Comparison of ENCODE assay signal across 14 cellular contexts in genomic region chr7:84248267-84248666, GRCh38. TPM values are rescaled to one million over a fixed set of nuclear protein-coding genes. Genes with fewer than 3 reads are reported as not detected.
DNase-seq lines count a peak whose midpoint lies in the region; ATAC-seq and TF ChIP-seq lines count a peak whose summit lies in the region.
"Had no signal": no experiment of that assay in that cellular context is flagged by ENCODE, and none has a peak within 500 bp of the region (broad histone marks: within the 10 kb centered on the region; RNA-seq: fewer than 3 reads in every experiment).

No MANE protein-coding gene starts in this region.

- H3K36me3 ChIP-seq in left lung = no peaks in the 10 kb centered on the region
- H3K36me3 ChIP-seq: MG63, stomach had no signal

- H3K27me3 ChIP-seq in left lung = no peaks in the 10 kb centered on the region
- H3K27me3 ChIP-seq: MG63, stomach had no signal

- no peak overlapping the region for H3K27ac Mint-ChIP-seq in WTC11
- no peak overlapping the region for H3K27ac Mint-ChIP-seq in activated CD4-positive, alpha-beta T cell treated with anti-CD3 and anti-CD28 coated beads, Interleukin-2, amount 10 ng/mL, durations not matched to agents 7 days and 5 days
- H3K27ac Mint-ChIP-seq in activated T-helper 1 cell treated with anti-CD3 and anti-CD28 coated beads, Interleukin-12 subunit alpha, Interleukin-12 subunit beta, Interleukin-2, Interleukin-4 antibody, amounts not matched to agents 30 ng/mL and 10 ng/mL and 1 ng/mL, durations not matched to agents 14 hours and 24 hours and 36 hours = no peak overlapping the region
- H3K27ac Mint-ChIP-seq: activated naive CD8-positive, alpha-beta T cell treated with anti-CD3 and anti-CD28 coated beads, Interleukin-2, amount 50 U/mL, for 24 hours; CD4-positive, alpha-beta memory T cell; naive B cell had no signal

- H3K4me1 ChIP-seq in left lung = peaks cover 10 to 25% of the 10 kb centered on the region in 2 donors
- H3K4me1 ChIP-seq: stomach had no signal

- no peak overlapping the region for H3K4me3 Mint-ChIP-seq in WTC11
- H3K4me3 Mint-ChIP-seq in activated CD4-positive, alpha-beta T cell treated with anti-CD3 and anti-CD28 coated beads, Interleukin-2, amount 10 ng/mL, durations not matched to agents 7 days and 5 days = no peak overlapping the region
- no peak overlapping the region for H3K4me3 Mint-ChIP-seq in activated T-helper 1 cell treated with anti-CD3 and anti-CD28 coated beads, Interleukin-12 subunit alpha, Interleukin-12 subunit beta, Interleukin-2, Interleukin-4 antibody, amounts not matched to agents 30 ng/mL and 10 ng/mL and 1 ng/mL, durations not matched to agents 14 hours and 24 hours and 36 hours
- H3K4me3 Mint-ChIP-seq: activated naive CD8-positive, alpha-beta T cell treated with anti-CD3 and anti-CD28 coated beads, Interleukin-2, amount 50 U/mL, for 24 hours; CD4-positive, alpha-beta memory T cell had no signal

- peak overlapping the region; percentile 68 to 75 for H3K27ac ChIP-seq in left lung
- H3K27ac ChIP-seq: stomach had no signal

- POLR2A ChIA-PET in WTC11 (lab: Charles Lee) = no interaction called here
- POLR2A ChIA-PET in activated CD4-positive, alpha-beta T cell treated with anti-CD3 and anti-CD28 coated beads, Interleukin-2, amount 10 ng/mL, durations not matched to agents 7 days and 5 days (lab: Charles Lee) = no interaction called here

- TF ChIP-seq CTCF in left lung (IDR thresholded peaks at IDR 0.05) = no peak
- TF ChIP-seq CTCF in WTC11 (IDR thresholded peaks at IDR 0.05) = no peak

- peaks cover 0 to 14% of the 10 kb centered on the region in 2 donors for H3K9me3 ChIP-seq in left lung
- H3K9me3 ChIP-seq: MG63 had no signal

- CTCF ChIA-PET in WTC11 (lab: Charles Lee) = no interaction called here
- CTCF ChIA-PET in activated CD4-positive, alpha-beta T cell treated with anti-CD3 and anti-CD28 coated beads, Interleukin-2, amount 10 ng/mL, durations not matched to agents 7 days and 5 days (lab: Charles Lee) = no interaction called here

- peaks cover 30% of the 10 kb centered on the region for H3K36me3 Mint-ChIP-seq in WTC11
- H3K36me3 Mint-ChIP-seq in activated CD4-positive, alpha-beta T cell treated with anti-CD3 and anti-CD28 coated beads, Interleukin-2, amount 10 ng/mL, durations not matched to agents 7 days and 5 days (ENCODE audit: low read depth) = no peaks in the 10 kb centered on the region
- H3K36me3 Mint-ChIP-seq in activated T-helper 1 cell treated with anti-CD3 and anti-CD28 coated beads, Interleukin-12 subunit alpha, Interleukin-12 subunit beta, Interleukin-2, Interleukin-4 antibody, amounts not matched to agents 30 ng/mL and 10 ng/mL and 1 ng/mL, durations not matched to agents 14 hours and 24 hours and 36 hours (ENCODE audit: low read depth) = no peaks in the 10 kb centered on the region
- H3K36me3 Mint-ChIP-seq: CD4-positive, alpha-beta memory T cell; naive B cell had no signal

- intact Hi-C loops in left lung (cut with DNase I) = no loop called here
- intact Hi-C loops in activated T-helper 1 cell treated with anti-CD3 and anti-CD28 coated beads, Interleukin-12 subunit alpha, Interleukin-12 subunit beta, Interleukin-2, Interleukin-4 antibody, amounts not matched to agents 30 ng/mL and 10 ng/mL and 1 ng/mL, durations not matched to agents 14 hours and 24 hours and 36 hours (cut with micrococcal nuclease) = no loop called here

- DNase-seq in OCI-M1 (lab: John Stamatoyannopoulos, UW) = peak; percentile 54
- DNase-seq in left lung = no peak
- no peak for DNase-seq in WTC11 (ENCODE audit: low spot score)
- no peak for DNase-seq in NCI-H1436 treated with DMSO at 0.1 percent for 48 hours (lab: John Stamatoyannopoulos, UW)
- DNase-seq in activated CD4-positive, alpha-beta T cell treated with anti-CD3 and anti-CD28 coated beads, Interleukin-2, amount 10 ng/mL, durations not matched to agents 7 days and 5 days = no peak
- DNase-seq in activated T-helper 1 cell treated with anti-CD3 and anti-CD28 coated beads, Interleukin-12 subunit alpha, Interleukin-12 subunit beta, Interleukin-2, Interleukin-4 antibody, amounts not matched to agents 30 ng/mL and 10 ng/mL and 1 ng/mL, durations not matched to agents 14 hours and 24 hours and 36 hours (ENCODE audit: low spot score) = no peak
- DNase-seq: activated naive CD8-positive, alpha-beta T cell treated with anti-CD3 and anti-CD28 coated beads, Interleukin-2, amount 50 U/mL, for 24 hours; CD4-positive, alpha-beta memory T cell; effector CD8-positive, alpha-beta T cell; naive B cell; stomach had no signal

- H3K9me3 Mint-ChIP-seq in WTC11 = peaks cover 24% of the 10 kb centered on the region
- no peaks in the 10 kb centered on the region for H3K9me3 Mint-ChIP-seq in activated CD4-positive, alpha-beta T cell treated with anti-CD3 and anti-CD28 coated beads, Interleukin-2, amount 10 ng/mL, durations not matched to agents 7 days and 5 days
- H3K9me3 Mint-ChIP-seq in activated T-helper 1 cell treated with anti-CD3 and anti-CD28 coated beads, Interleukin-12 subunit alpha, Interleukin-12 subunit beta, Interleukin-2, Interleukin-4 antibody, amounts not matched to agents 30 ng/mL and 10 ng/mL and 1 ng/mL, durations not matched to agents 14 hours and 24 hours and 36 hours = peaks cover 8% of the 10 kb centered on the region

- H3K27me3 Mint-ChIP-seq in WTC11 (ENCODE audit: low read depth) = peaks cover 3% of the 10 kb centered on the region
- H3K27me3 Mint-ChIP-seq in activated CD4-positive, alpha-beta T cell treated with anti-CD3 and anti-CD28 coated beads, Interleukin-2, amount 10 ng/mL, durations not matched to agents 7 days and 5 days = no peaks in the 10 kb centered on the region
- no peaks in the 10 kb centered on the region for H3K27me3 Mint-ChIP-seq in activated T-helper 1 cell treated with anti-CD3 and anti-CD28 coated beads, Interleukin-12 subunit alpha, Interleukin-12 subunit beta, Interleukin-2, Interleukin-4 antibody, amounts not matched to agents 30 ng/mL and 10 ng/mL and 1 ng/mL, durations not matched to agents 14 hours and 24 hours and 36 hours (ENCODE audit: insufficient read depth)
- H3K27me3 Mint-ChIP-seq: CD4-positive, alpha-beta memory T cell; naive B cell had no signal

- H3K4me3 ChIP-seq in left lung = no peak overlapping the region
- H3K4me3 ChIP-seq: MG63, stomach had no signal

- ATAC-seq in GM18511 (IDR thresholded peaks at IDR 0.05; ENCODE audit: unreplicated experiment) (peak; percentile 90), HG02981 (IDR thresholded peaks at IDR 0.05; ENCODE audit: unreplicated experiment) (peak; percentile 79), left lung (peak; percentile 69), WTC11 (no peak)
- ATAC-seq: activated naive CD8-positive, alpha-beta T cell treated with anti-CD3 and anti-CD28 coated beads, Interleukin-2, amount 50 U/mL, for 24 hours had no signal

- peaks cover 26% of the 10 kb centered on the region for H3K4me1 Mint-ChIP-seq in WTC11
- no peaks in the 10 kb centered on the region for H3K4me1 Mint-ChIP-seq in activated CD4-positive, alpha-beta T cell treated with anti-CD3 and anti-CD28 coated beads, Interleukin-2, amount 10 ng/mL, durations not matched to agents 7 days and 5 days
- H3K4me1 Mint-ChIP-seq in activated T-helper 1 cell treated with anti-CD3 and anti-CD28 coated beads, Interleukin-12 subunit alpha, Interleukin-12 subunit beta, Interleukin-2, Interleukin-4 antibody, amounts not matched to agents 30 ng/mL and 10 ng/mL and 1 ng/mL, durations not matched to agents 14 hours and 24 hours and 36 hours (ENCODE audit: low read depth) = no peaks in the 10 kb centered on the region
- H3K4me1 Mint-ChIP-seq: activated naive CD8-positive, alpha-beta T cell treated with anti-CD3 and anti-CD28 coated beads, Interleukin-2, amount 50 U/mL, for 24 hours; CD4-positive, alpha-beta memory T cell had no signal

TF ChIP-seq in WTC11, 78 proteins besides CTCF, POLR2A, EP300 and RAD21 (continues in another document):
- TF ChIP-seq ARID4B (CRISPR knock-in tag; IDR thresholded peaks at IDR 0.05; ENCODE audit: borderline replicate concordance) (no peak), MXD4 (CRISPR knock-in tag; IDR thresholded peaks at IDR 0.05; ENCODE audit: borderline replicate concordance) (no peak)

RNA-seq across cellular contexts. Expression of gene SEMA3A, which starts 53.7 kb away (rescaled TPM):
- 10 to 100 TPM in 1 of 2 donors, 1 to 10 TPM in 1; 6.1 to 12.3 TPM for total RNA-seq in left lung
- total RNA-seq in WTC11 (2021) = 29.2 to 33.3 TPM (median 32.2 TPM) in 3 replicates
- 1 to 10 TPM; 1.3 to 1.4 TPM for total RNA-seq in activated CD4-positive, alpha-beta T cell treated with anti-CD3 and anti-CD28 coated beads, Interleukin-2, amount 10 ng/mL, durations not matched to agents 7 days and 5 days
- 0.34 TPM in 1 of 2 replicates, not detected in the other for total RNA-seq in activated T-helper 1 cell treated with anti-CD3 and anti-CD28 coated beads, Interleukin-12 subunit alpha, Interleukin-12 subunit beta, Interleukin-2, Interleukin-4 antibody, amounts not matched to agents 30 ng/mL and 10 ng/mL and 1 ng/mL, durations not matched to agents 14 hours and 24 hours and 36 hours
